In the genomic region with DNA sequence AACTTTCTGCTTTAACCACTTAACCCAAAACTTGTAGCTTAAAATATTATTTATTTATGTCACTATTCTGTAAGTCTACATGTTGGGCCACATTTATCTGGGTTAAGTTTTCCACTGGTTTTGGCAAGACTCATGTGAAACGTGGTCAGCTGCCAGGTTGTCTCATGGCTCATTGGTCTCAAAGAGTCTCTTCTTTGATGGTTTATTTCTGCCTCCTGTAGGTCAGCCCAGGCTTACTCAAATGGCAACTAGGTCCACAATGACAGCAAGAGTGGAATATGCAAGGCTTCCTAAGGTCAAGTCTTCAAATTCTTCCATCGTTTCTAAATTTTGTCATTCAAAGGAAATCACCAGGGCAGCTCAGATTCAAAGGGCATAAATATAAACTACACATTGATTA, we compare ENCODE assay signal across 13 cellular contexts.
"Had no signal": no experiment of that assay in that cellular context is flagged by ENCODE, and none has a peak within 500 bp of the region (broad histone marks: within the 10 kb centered on the region; RNA-seq: fewer than 3 reads in every experiment).

No MANE protein-coding gene starts in this region.

- H3K9me3 ChIP-seq: colonic mucosa, esophagus squamous epithelium, pancreas, thoracic aorta had no signal

- ATAC-seq: left cardiac atrium; pancreas; stimulated activated effector memory CD8-positive, alpha-beta T cell treated with anti-CD3 and anti-CD28 coated beads, Interleukin-12 subunit alpha, Interleukin-12 subunit beta, amount 100 ng/mL, for 72 hours had no signal

- H3K27ac ChIP-seq: colonic mucosa, esophagus squamous epithelium, pancreas, thoracic aorta, VCaP had no signal

- DNase-seq: activated CD4-positive, alpha-beta T cell treated with anti-CD3 and anti-CD28 coated beads, Interleukin-2, amount 50 U/mL, for 48 hours; activated naive CD4-positive, alpha-beta T cell treated with anti-CD3 and anti-CD28 coated beads, Interleukin-2, amount 10 ng/mL, durations not matched to agents 7 days and 5 days; activated T-cell treated with anti-CD3 and anti-CD28 coated beads, Interleukin-2, amount 50 U/mL, for 1 hour; central memory CD4-positive, alpha-beta T cell; colonic mucosa; esophagus squamous epithelium; foreskin melanocyte; head of caudate nucleus; left cardiac atrium; pancreas had no signal

- H3K4me3 ChIP-seq: colonic mucosa, esophagus squamous epithelium, pancreas, thoracic aorta had no signal

- H3K4me1 ChIP-seq: colonic mucosa, pancreas had no signal

- H3K36me3 ChIP-seq: colonic mucosa, esophagus squamous epithelium, pancreas, thoracic aorta had no signal

- H3K27me3 ChIP-seq: colonic mucosa, esophagus squamous epithelium, pancreas had no signal
